Comparison of ENCODE assay signal across 1 cellular context in genomic region chr19:10416083-10416379, GRCh38.
TF ChIP-seq lines count a peak whose summit lies in the region.

No MANE protein-coding gene starts in this region.

TF ChIP-seq in IMR-90, 13 proteins besides CTCF, POLR2A, EP300 and RAD21 (continued from another document):
- TF ChIP-seq USF2 (IDR thresholded peaks at IDR 0.05; ENCODE audit: low read depth, low read length) (no peak), FOS (IDR thresholded peaks at IDR 0.05; ENCODE audit: low read depth, low read length) (no peak), SMC3 (IDR thresholded peaks at IDR 0.05; ENCODE audit: low read depth, low read length) (no peak), RFX5 (IDR thresholded peaks at IDR 0.05; ENCODE audit: low read depth, low read length) (no peak), MAFK (IDR thresholded peaks at IDR 0.05; ENCODE audit: low read depth, low read length) (no peak), ELK1 (IDR thresholded peaks at IDR 0.05; ENCODE audit: borderline replicate concordance, low read depth, low read length) (no peak), CEBPB (IDR thresholded peaks at IDR 0.05; ENCODE audit: low read depth, low read length) (no peak)
